In genomic region chr14:105093426-105094192, GRCh38 we compare ENCODE assay signal across 1 cellular context.
A peak's percentile ranks its signal among the peaks of the same experiment; 100 is the strongest.
TF ChIP-seq lines count a peak whose summit lies in the region.

No MANE protein-coding gene starts in this region.

TF ChIP-seq in HEK293, 187 proteins besides CTCF, POLR2A, EP300 and RAD21 (continued from another document and continues in another):
- TF ChIP-seq ZNF341 (tag by site-specific recombination; IDR thresholded peaks at IDR 0.05; ENCODE audit: low read depth) = no peak
- TF ChIP-seq ZNF112 (tag by site-specific recombination; IDR thresholded peaks at IDR 0.05) = no peak
- TF ChIP-seq ZNF777 (tag by site-specific recombination; IDR thresholded peaks at IDR 0.05; ENCODE audit: borderline replicate concordance) = no peak
- no peak for TF ChIP-seq ZNF132 (tag by site-specific recombination; IDR thresholded peaks at IDR 0.05; ENCODE audit: borderline replicate concordance)
- TF ChIP-seq MYNN (tag by site-specific recombination; IDR thresholded peaks at IDR 0.05; ENCODE audit: borderline replicate concordance) = no peak
- TF ChIP-seq ZNF138 (tag by site-specific recombination; IDR thresholded peaks at IDR 0.05; ENCODE audit: borderline replicate concordance) = no peak
- TF ChIP-seq ZNF280D (tag by site-specific recombination; IDR thresholded peaks at IDR 0.05) = no peak
- TF ChIP-seq AEBP2 (tag by site-specific recombination; IDR thresholded peaks at IDR 0.05; ENCODE audit: borderline replicate concordance) = no peak
- TF ChIP-seq ZBTB21 (tag by site-specific recombination; IDR thresholded peaks at IDR 0.05) = no peak
- no peak for TF ChIP-seq ZFP41 (tag by site-specific recombination; IDR thresholded peaks at IDR 0.05; ENCODE audit: borderline replicate concordance)
- TF ChIP-seq SCRT2 (tag by site-specific recombination; IDR thresholded peaks at IDR 0.05) = no peak
- TF ChIP-seq ZNF362 (tag by site-specific recombination; IDR thresholded peaks at IDR 0.05) = no peak
- TF ChIP-seq ZNF548 (tag by site-specific recombination; IDR thresholded peaks at IDR 0.05) = no peak
- TF ChIP-seq ZNF155 (tag by site-specific recombination; IDR thresholded peaks at IDR 0.05) = no peak
- TF ChIP-seq ZSCAN23 (tag by site-specific recombination; IDR thresholded peaks at IDR 0.05) = no peak
- TF ChIP-seq PRDM6 (tag by site-specific recombination; IDR thresholded peaks at IDR 0.05) = no peak
- no peak; the same call in 1 of the 2 replicates for TF ChIP-seq SP7 (tag by site-specific recombination; IDR thresholded peaks at IDR 0.05)
- no peak for TF ChIP-seq ZSCAN4 (tag by site-specific recombination; IDR thresholded peaks at IDR 0.05)
- TF ChIP-seq ZNF311 (tag by site-specific recombination; IDR thresholded peaks at IDR 0.05; ENCODE audit: borderline replicate concordance) = no peak
- no peak for TF ChIP-seq ZNF560 (tag by site-specific recombination; IDR thresholded peaks at IDR 0.05; ENCODE audit: borderline replicate concordance)
- peak; percentile 86 for TF ChIP-seq KLF7 (tag by site-specific recombination; IDR thresholded peaks at IDR 0.05; ENCODE audit: borderline replicate concordance)
- TF ChIP-seq ZBTB1 (tag by site-specific recombination; IDR thresholded peaks at IDR 0.05) = peak; percentile 63; the same call in 1 of the 2 replicates
- TF ChIP-seq ZNF157 (tag by site-specific recombination; IDR thresholded peaks at IDR 0.05) = no peak
- peak; percentile 60; the same call in 1 of the 2 replicates for TF ChIP-seq ZNF561 (tag by site-specific recombination; IDR thresholded peaks at IDR 0.05; ENCODE audit: borderline replicate concordance)
- no peak for TF ChIP-seq ZNF658 (tag by site-specific recombination; IDR thresholded peaks at IDR 0.05)
- TF ChIP-seq ZNF302 (tag by site-specific recombination; IDR thresholded peaks at IDR 0.05; ENCODE audit: low read depth) = no peak
- no peak for TF ChIP-seq PRDM4 (tag by site-specific recombination; IDR thresholded peaks at IDR 0.05)
- no peak for TF ChIP-seq ZNF704 (tag by site-specific recombination; IDR thresholded peaks at IDR 0.05)
- TF ChIP-seq ZBTB8A (tag by site-specific recombination; IDR thresholded peaks at IDR 0.05) = peak; percentile 96
- TF ChIP-seq ZNF677 (tag by site-specific recombination; IDR thresholded peaks at IDR 0.05) = no peak
- TF ChIP-seq ZNF26 (tag by site-specific recombination; IDR thresholded peaks at IDR 0.05) = no peak
- TF ChIP-seq ZNF76 (tag by site-specific recombination; IDR thresholded peaks at IDR 0.05; ENCODE audit: borderline replicate concordance, low read depth) = peak; percentile 26; the same call in 1 of the 2 replicates
- peak; percentile 89; the same call in 1 of the 2 replicates for TF ChIP-seq ZBTB20 (tag by site-specific recombination; IDR thresholded peaks at IDR 0.05)
- peak; percentile 50; the same call in 1 of the 2 replicates for TF ChIP-seq ZNF223 (tag by site-specific recombination; IDR thresholded peaks at IDR 0.05)
- TF ChIP-seq ZNF48 (tag by site-specific recombination; IDR thresholded peaks at IDR 0.05) = no peak
- TF ChIP-seq TSHZ1 (tag by site-specific recombination; IDR thresholded peaks at IDR 0.05; ENCODE audit: borderline replicate concordance) = no peak
- TF ChIP-seq ZNF621 (tag by site-specific recombination; IDR thresholded peaks at IDR 0.05) = no peak
- TF ChIP-seq SETDB1 (IDR thresholded peaks at IDR 0.05; ENCODE audit: insufficient read length, low read length) = no peak
- TF ChIP-seq ZNF549 (tag by site-specific recombination; IDR thresholded peaks at IDR 0.05) = no peak
